Comparison of ENCODE assay signal across 22 cellular contexts in genomic region chr5:86030753-86031152, GRCh38.
A peak's percentile ranks its signal among the peaks of the same experiment; 100 is the strongest.
DNase-seq lines count a peak whose midpoint lies in the region; ATAC-seq and TF ChIP-seq lines count a peak whose summit lies in the region.
"Had no signal": no experiment of that assay in that cellular context is flagged by ENCODE, and none has a peak within 500 bp of the region (broad histone marks: within the 10 kb centered on the region; RNA-seq: fewer than 3 reads in every experiment).

No MANE protein-coding gene starts in this region.

- no peak for ATAC-seq in SK-N-SH treated with all-trans-retinoic acid at 6 μM for 48 hours
- ATAC-seq in upper lobe of left lung (ENCODE audit: low FRiP score in 2 of 2): no peak
- no peak for ATAC-seq in activated CD8-positive, alpha-beta T cell treated with anti-CD3 and anti-CD28 coated beads, Interleukin-2, amount 10 ng/mL, durations not matched to agents 7 days and 5 days

- no peaks in the 10 kb centered on the region for H4K20me1 ChIP-seq in SK-N-SH (ENCODE audit: insufficient read depth)

- TF ChIP-seq RAD21 in SK-N-SH (IDR thresholded peaks at IDR 0.05; ENCODE audit: low read length): no peak

- no peak for TF ChIP-seq EP300 in SK-N-SH (IDR thresholded peaks at IDR 0.05; ENCODE audit: borderline replicate concordance in 1 of 2, low read depth in 1 of 2, low read length in 1 of 2)
- no peak for TF ChIP-seq EP300 in upper lobe of left lung (IDR thresholded peaks at IDR 0.05)

- peaks cover 7% of the 10 kb centered on the region for H3K9me3 Mint-ChIP-seq in activated CD8-positive, alpha-beta T cell treated with anti-CD3 and anti-CD28 coated beads, Interleukin-2, amount 10 ng/mL, durations not matched to agents 7 days and 5 days (ENCODE audit: insufficient read depth)

- H3K36me3 ChIP-seq in SK-N-SH (replicated peaks in 1 of 2; ENCODE audit: control insufficient read depth in 1 of 2, insufficient read depth in 2 of 2, low read length in 1 of 2) (no peaks in the 10 kb centered on the region), upper lobe of left lung (no peaks in the 10 kb centered on the region)
- H3K36me3 ChIP-seq: HAP-1, SJSA1 had no signal

- H3F3A ChIP-seq in SK-N-SH (replicated peaks; ENCODE audit: insufficient read depth): no peaks in the 10 kb centered on the region

- no peaks in the 10 kb centered on the region for H3K9me3 ChIP-seq in SK-N-SH
- no peaks in the 10 kb centered on the region for H3K9me3 ChIP-seq in upper lobe of left lung
- H3K9me3 ChIP-seq: HAP-1, SJSA1 had no signal

- H3K4me1 Mint-ChIP-seq in activated CD8-positive, alpha-beta T cell treated with anti-CD3 and anti-CD28 coated beads, Interleukin-2, amount 10 ng/mL, durations not matched to agents 7 days and 5 days (ENCODE audit: low read depth): no peaks in the 10 kb centered on the region
- H3K4me1 Mint-ChIP-seq: CD14-positive monocyte had no signal

- POLR2A ChIA-PET in SK-N-SH (lab: Yijun Ruan, JAX): no interaction called here
- POLR2A ChIA-PET in activated CD8-positive, alpha-beta T cell treated with anti-CD3 and anti-CD28 coated beads, Interleukin-2, amount 10 ng/mL, durations not matched to agents 7 days and 5 days (lab: Charles Lee): no interaction called here

- no peak overlapping the region for H3K4me2 ChIP-seq in SK-N-SH
- H3K4me2 ChIP-seq: PC-9 had no signal

- TF ChIP-seq POLR2A in erythroblast (IDR thresholded peaks at IDR 0.05; ENCODE audit: low read length) (no peak), upper lobe of left lung (IDR thresholded peaks at IDR 0.05) (no peak)

- H3K27me3 ChIP-seq in SK-N-SH (ENCODE audit: insufficient read depth): no peaks in the 10 kb centered on the region
- no peaks in the 10 kb centered on the region for H3K27me3 ChIP-seq in upper lobe of left lung
- H3K27me3 ChIP-seq: SJSA1 had no signal

- 9% methylated on average over 4 of the region's 4 CpGs for WGBS in SK-N-SH (ENCODE audit: low lambda C conversion rate)
- WGBS in upper lobe of left lung, 2 donors: 67 to 79% methylated on average over 4 of the region's 4 CpGs

- no peak overlapping the region for H2AFZ ChIP-seq in SK-N-SH (ENCODE audit: low read depth)
- H2AFZ ChIP-seq: PC-9 had no signal

- H3K36me3 Mint-ChIP-seq in activated CD8-positive, alpha-beta T cell treated with anti-CD3 and anti-CD28 coated beads, Interleukin-2, amount 10 ng/mL, durations not matched to agents 7 days and 5 days (ENCODE audit: low read depth): no peaks in the 10 kb centered on the region
- H3K36me3 Mint-ChIP-seq: CD14-positive monocyte had no signal

- H3K4me3 Mint-ChIP-seq in activated CD8-positive, alpha-beta T cell treated with anti-CD3 and anti-CD28 coated beads, Interleukin-2, amount 10 ng/mL, durations not matched to agents 7 days and 5 days: no peak overlapping the region
- H3K4me3 Mint-ChIP-seq: CD14-positive monocyte had no signal

- CTCF ChIA-PET in SK-N-SH (lab: Yijun Ruan, JAX): no interaction called here
- CTCF ChIA-PET in activated CD8-positive, alpha-beta T cell treated with anti-CD3 and anti-CD28 coated beads, Interleukin-2, amount 10 ng/mL, durations not matched to agents 7 days and 5 days (lab: Charles Lee): no interaction called here

- TF ChIP-seq CTCF in SK-N-SH (IDR thresholded peaks at IDR 0.05) (no peak), upper lobe of left lung (IDR thresholded peaks at IDR 0.05) (no peak)

- no peaks in the 10 kb centered on the region for H3K79me2 ChIP-seq in SK-N-SH (ENCODE audit: insufficient read depth)

- H3K4me1 ChIP-seq in SK-N-SH (ENCODE audit: control insufficient read depth in 1 of 2, insufficient read depth in 2 of 2, low read depth in 1 of 2, low read length in 1 of 2) (no peaks in the 10 kb centered on the region), upper lobe of left lung (no peaks in the 10 kb centered on the region)
- H3K4me1 ChIP-seq: HAP-1, SJSA1 had no signal

- H3K27ac ChIP-seq in SK-N-SH (ENCODE audit: low read depth in 2 of 2, low read length in 1 of 2) (no peak overlapping the region), upper lobe of left lung (no peak overlapping the region)
- H3K27ac ChIP-seq: 22Rv1, PC-9, SJSA1 had no signal

- no peaks in the 10 kb centered on the region for H3K9me2 ChIP-seq in SK-N-SH

- H3K27ac Mint-ChIP-seq in activated CD8-positive, alpha-beta T cell treated with anti-CD3 and anti-CD28 coated beads, Interleukin-2, amount 10 ng/mL, durations not matched to agents 7 days and 5 days: no peak overlapping the region
- H3K27ac Mint-ChIP-seq: CD14-positive monocyte had no signal

- H3K4me3 ChIP-seq in SK-N-SH (ENCODE audit: low read depth in 2 of 2, low read length in 1 of 2) (no peak overlapping the region), upper lobe of left lung (no peak overlapping the region)
- H3K4me3 ChIP-seq: HAP-1, PC-9, SJSA1 had no signal

- no peak overlapping the region for H3K9ac ChIP-seq in SK-N-SH

- no peaks in the 10 kb centered on the region for H3K27me3 Mint-ChIP-seq in activated CD8-positive, alpha-beta T cell treated with anti-CD3 and anti-CD28 coated beads, Interleukin-2, amount 10 ng/mL, durations not matched to agents 7 days and 5 days (ENCODE audit: low read depth)

- peak; percentile 36 for DNase-seq in DMS53 (lab: John Stamatoyannopoulos, UW)
- no peak for DNase-seq in DMS53 treated with DMSO at 0.1 percent for 48 hours (lab: John Stamatoyannopoulos, UW; ENCODE audit: unreplicated experiment)
- DNase-seq in SK-N-SH: no peak
- DNase-seq in NCI-H748 (lab: John Stamatoyannopoulos, UW; ENCODE audit: unreplicated experiment): peak; percentile 30
- DNase-seq in erythroblast (lab: John Stamatoyannopoulos, UW): peak; percentile 35 to 37
- DNase-seq in upper lobe of left lung: no peak
- no peak for DNase-seq in activated CD8-positive, alpha-beta T cell treated with anti-CD3 and anti-CD28 coated beads, Interleukin-2, amount 10 ng/mL, durations not matched to agents 7 days and 5 days
- DNase-seq: DND-41, KBM-7, NCI-H1048, NCI-H146, NCI-H2081 treated with DMSO at 0.1 percent for 48 hours, NCI-H345, NCI-H524 treated with DMSO at 0.1 percent for 48 hours, PC-9, SW 1271, T-helper 2 cell had no signal

TF ChIP-seq in SK-N-SH, 30 proteins besides CTCF, POLR2A, EP300 and RAD21:
- TF ChIP-seq USF2 (IDR thresholded peaks at IDR 0.05; ENCODE audit: borderline replicate concordance, low read depth, low read length) (no peak), NFIC (IDR thresholded peaks at IDR 0.05; ENCODE audit: borderline replicate concordance) (0 out of 2 replicates have a peak, but pooled peaks have one; percentile 32)

TF ChIP-seq in SK-N-SH treated with all-trans-retinoic acid at 6 μM for 48 hours, 23 proteins besides CTCF, POLR2A, EP300 and RAD21 (continues in another document):
- TF ChIP-seq OSR1 (CRISPR knock-in tag; IDR thresholded peaks at IDR 0.05) (no peak), GLIS3 (CRISPR knock-in tag; IDR thresholded peaks at IDR 0.05) (no peak), PPARA (CRISPR knock-in tag; IDR thresholded peaks at IDR 0.05; ENCODE audit: borderline replicate concordance) (no peak), POU6F1 (CRISPR knock-in tag; IDR thresholded peaks at IDR 0.05; ENCODE audit: borderline replicate concordance, low read depth) (no peak), CSRNP3 (CRISPR knock-in tag; IDR thresholded peaks at IDR 0.05) (no peak), ZNF8 (CRISPR knock-in tag; IDR thresholded peaks at IDR 0.05) (no peak), ZNF70 (CRISPR knock-in tag; IDR thresholded peaks at IDR 0.05) (no peak), ESRRG (CRISPR knock-in tag; IDR thresholded peaks at IDR 0.05) (no peak), BACH2 (CRISPR knock-in tag; IDR thresholded peaks at IDR 0.05; ENCODE audit: borderline replicate concordance) (no peak), ARNTL (CRISPR knock-in tag; IDR thresholded peaks at IDR 0.05; ENCODE audit: borderline replicate concordance, low read depth) (no peak), TOX (CRISPR knock-in tag; IDR thresholded peaks at IDR 0.05; ENCODE audit: borderline replicate concordance) (no peak), ISL1 (CRISPR knock-in tag; IDR thresholded peaks at IDR 0.05) (no peak), CREB5 (CRISPR knock-in tag; IDR thresholded peaks at IDR 0.05; ENCODE audit: low read depth) (no peak)

Comparison
In these comparisons a context has a peak if more than half of its experiments do, and no peak if none do; other contexts are left out.
1. DNase-seq: peak in DMS53 (single experiment), NCI-H748 (single experiment) and erythroblast (2 of 2); none in DMS53 treated with DMSO at 0.1 percent for 48 hours (single experiment), SK-N-SH (single experiment), upper lobe of left lung (0 of 2) and activated CD8-positive, alpha-beta T cell treated with anti-CD3 and anti-CD28 coated beads, Interleukin-2, amount 10 ng/mL, durations not matched to agents 7 days and 5 days (single experiment).